1 cellular context compared by ENCODE assay signal in genomic region chr1:15785683-15786082, GRCh38.
TF ChIP-seq lines count a peak whose summit lies in the region.

No MANE protein-coding gene starts in this region.

TF ChIP-seq in IMR-90, 13 proteins besides CTCF, POLR2A, EP300 and RAD21:
- TF ChIP-seq ELK1 (IDR thresholded peaks at IDR 0.05; ENCODE audit: borderline replicate concordance, low read depth, low read length) (no peak), CHD1 (IDR thresholded peaks at IDR 0.05; ENCODE audit: low read depth, low read length) (no peak), CEBPB (IDR thresholded peaks at IDR 0.05; ENCODE audit: low read depth, low read length) (no peak), USF2 (IDR thresholded peaks at IDR 0.05; ENCODE audit: low read depth, low read length) (no peak), BHLHE40 (IDR thresholded peaks at IDR 0.05; ENCODE audit: low read depth, low read length) (no peak), MAZ (IDR thresholded peaks at IDR 0.05; ENCODE audit: borderline replicate concordance, low read depth, low read length) (no peak), FOS (IDR thresholded peaks at IDR 0.05; ENCODE audit: low read depth, low read length) (no peak), RCOR1 (IDR thresholded peaks at IDR 0.05; ENCODE audit: insufficient replicate concordance, low read length) (no peak), NFE2L2 (IDR thresholded peaks at IDR 0.05; ENCODE audit: low read depth, low read length) (no peak), SMC3 (IDR thresholded peaks at IDR 0.05; ENCODE audit: low read depth, low read length) (no peak), MAFK (IDR thresholded peaks at IDR 0.05; ENCODE audit: low read depth, low read length) (no peak)
